Comparison of ENCODE assay signal across 8 cellular contexts in genomic region chr3:9915252-9916141, GRCh38. TPM values are rescaled to one million over a fixed set of nuclear protein-coding genes. Genes with fewer than 3 reads are reported as not detected.
DNase-seq lines count a peak whose midpoint lies in the region; ATAC-seq, FAIRE-seq and TF ChIP-seq lines count a peak whose summit lies in the region.

No MANE protein-coding gene starts in this region.

- DNase-seq in CD1c-positive myeloid dendritic cell (ENCODE audit: extremely low spot score), result peak; percentile 73
- peak; percentile 63 for DNase-seq in GM20000 (ENCODE audit: low spot score)
- DNase-seq in NT2/D1 (ENCODE audit: low read depth, low spot score), result no peak
- DNase-seq in astrocyte (ENCODE audit: low read depth), result peak; percentile 41
- peak; percentile 23 to 55 for DNase-seq in hippocampal formation (lab: John Stamatoyannopoulos, UW)
- no peak for DNase-seq in dedifferentiated amniotic fluid mesenchymal stem cell (ENCODE audit: extremely low spot score)

- H2AFZ ChIP-seq in astrocyte (ENCODE audit: low read depth, low read length), result peak overlapping the region; percentile 92

- H3K4me2 ChIP-seq in astrocyte (ENCODE audit: low read length), result peak overlapping the region; percentile 92

- H3K9me3 Mint-ChIP-seq in astrocyte (ENCODE audit: unreplicated experiment), result peaks cover 9% of the 10 kb centered on the region

- no peak for ATAC-seq in GM18867 (IDR thresholded peaks at IDR 0.05; ENCODE audit: unreplicated experiment)

- peaks cover 5% of the 10 kb centered on the region for H3K4me1 Mint-ChIP-seq in astrocyte (ENCODE audit: low read depth, unreplicated experiment)

- H3K4me3 Mint-ChIP-seq in astrocyte (ENCODE audit: unreplicated experiment), result peak overlapping the region; percentile 83

- H3K4me1 ChIP-seq in NT2/D1 (ENCODE audit: insufficient read depth, insufficient read length), result peaks cover 22% of the 10 kb centered on the region
- H3K4me1 ChIP-seq in astrocyte (ENCODE audit: insufficient read depth, low read length), result peaks cover 29% of the 10 kb centered on the region
- peaks cover 26% of the 10 kb centered on the region for H3K4me1 ChIP-seq in rectal smooth muscle tissue (ENCODE audit: control insufficient read depth, insufficient read depth, low read length)

- no peak for FAIRE-seq in astrocyte (lab: Jason Lieb, UNC)

- H3K36me3 ChIP-seq in NT2/D1 (ENCODE audit: insufficient read depth, insufficient read length, low read length), result no peaks in the 10 kb centered on the region
- no peaks in the 10 kb centered on the region for H3K36me3 ChIP-seq in astrocyte (ENCODE audit: insufficient read depth, low read length)
- H3K36me3 ChIP-seq in rectal smooth muscle tissue (ENCODE audit: control insufficient read depth, insufficient read depth, low read length), result no peaks in the 10 kb centered on the region

- peaks cover 7% of the 10 kb centered on the region; the same call in 1 of the 2 replicates for H3K9me3 ChIP-seq in NT2/D1 (ENCODE audit: insufficient read depth, low read length)
- no peaks in the 10 kb centered on the region for H3K9me3 ChIP-seq in astrocyte (ENCODE audit: insufficient read depth, low read depth, low read length)

- no peaks in the 10 kb centered on the region for H3K79me2 ChIP-seq in astrocyte (ENCODE audit: insufficient read depth, low read length)

- no peaks in the 10 kb centered on the region for H4K20me1 ChIP-seq in astrocyte (ENCODE audit: insufficient read depth, low read length)

- H3K27ac ChIP-seq in astrocyte (ENCODE audit: low read depth, low read length), result peak overlapping the region; percentile 31
- peak overlapping the region; percentile 85 for H3K27ac ChIP-seq in rectal smooth muscle tissue (ENCODE audit: low read depth, low read length)

- no peaks in the 10 kb centered on the region for H3K27me3 Mint-ChIP-seq in astrocyte (ENCODE audit: low read depth, unreplicated experiment)

- TF ChIP-seq CTCF in GM20000 (IDR thresholded peaks at IDR 0.05; ENCODE audit: extremely low read depth, missing control alignments) (no peak), astrocyte (IDR thresholded peaks at IDR 0.05; ENCODE audit: insufficient read depth, low read depth, low read length) (no peak)

- H3K27me3 ChIP-seq in NT2/D1 (ENCODE audit: insufficient read depth, insufficient read length), result peaks cover 11% of the 10 kb centered on the region
- H3K27me3 ChIP-seq in astrocyte (ENCODE audit: insufficient read depth, low read length), result no peaks in the 10 kb centered on the region
- no peaks in the 10 kb centered on the region for H3K27me3 ChIP-seq in rectal smooth muscle tissue (ENCODE audit: control insufficient read depth, insufficient read depth, low read length)

- peak overlapping the region; percentile 47 for H3K27ac Mint-ChIP-seq in astrocyte (ENCODE audit: unreplicated experiment)

- H3K4me3 ChIP-seq in NT2/D1 (ENCODE audit: insufficient read length, low read depth), result peak overlapping the region; percentile 81
- peak overlapping the region; percentile 57 for H3K4me3 ChIP-seq in astrocyte (ENCODE audit: insufficient read depth, low read depth, low read length)
- H3K4me3 ChIP-seq in rectal smooth muscle tissue (ENCODE audit: low read length), result peak overlapping the region; percentile 70

- H3K36me3 Mint-ChIP-seq in astrocyte (ENCODE audit: low read depth, unreplicated experiment), result peaks cover 10% of the 10 kb centered on the region

- H3K9ac ChIP-seq in NT2/D1 (ENCODE audit: insufficient read length, low read depth) (peak overlapping the region; percentile 95), astrocyte (ENCODE audit: low read length) (peak overlapping the region; percentile 70), rectal smooth muscle tissue (ENCODE audit: low read length) (peak overlapping the region; percentile 19)

RNA-seq across cellular contexts. Expression of gene IL17RC, which starts 1.4 kb away (rescaled TPM):
- total RNA-seq in astrocyte, result 20.1 and 23.9 TPM in 2 replicates

RNA-seq across cellular contexts. Expression of gene IL17RE, which starts 12.8 kb away (rescaled TPM):
- 3.7 and 4.6 TPM in 2 replicates for total RNA-seq in astrocyte

RNA-seq across cellular contexts. Expression of gene CRELD1, which starts 18.1 kb away (rescaled TPM):
- 18.8 and 26.2 TPM in 2 replicates for total RNA-seq in astrocyte

RNA-seq across cellular contexts. Expression of gene JAGN1, which starts 25.1 kb away (rescaled TPM):
- 31.7 and 33.6 TPM in 2 replicates for total RNA-seq in astrocyte

RNA-seq across cellular contexts. Expression of gene CIDEC, which starts 35.4 kb away (rescaled TPM):
- total RNA-seq in astrocyte, result not detected in 2 replicates

Comparison
In these comparisons a context has a peak if more than half of its experiments do, and no peak if none do; other contexts are left out.
1. DNase-seq: peak in CD1c-positive myeloid dendritic cell (single experiment), GM20000 (single experiment), astrocyte (single experiment) and hippocampal formation (2 of 2); none in NT2/D1 (single experiment) and dedifferentiated amniotic fluid mesenchymal stem cell (single experiment).
2. H3K9ac ChIP-seq: peak in every context shown above with its lines; median percentile 95 in NT2/D1; 70 in astrocyte; 19 in rectal smooth muscle tissue.
3. Peak in every context shown above with its lines, with median percentiles within 50 percentile points of each other: H3K4me3 ChIP-seq.